ENCODE assay signal across 17 cellular contexts in genomic region chr18:8229040-8229439, GRCh38.
A peak's percentile ranks its signal among the peaks of the same experiment; 100 is the strongest.
DNase-seq lines count a peak whose midpoint lies in the region; ATAC-seq and TF ChIP-seq lines count a peak whose summit lies in the region.
"Had no signal": no experiment of that assay in that cellular context is flagged by ENCODE, and none has a peak within 500 bp of the region (broad histone marks: within the 10 kb centered on the region; RNA-seq: fewer than 3 reads in every experiment).

No MANE protein-coding gene starts in this region.

- H3K27me3 ChIP-seq in PC-3 (ENCODE audit: low read length): no peaks in the 10 kb centered on the region
- H3K27me3 ChIP-seq in prostate gland (replicated peaks; ENCODE audit: insufficient read depth): no peaks in the 10 kb centered on the region
- H3K27me3 ChIP-seq in aorta (ENCODE audit: control insufficient read depth in 1 of 2, insufficient read depth in 2 of 2, low read length in 1 of 2): no peaks in the 10 kb centered on the region
- no peaks in the 10 kb centered on the region for H3K27me3 ChIP-seq in GM23338 (ENCODE audit: insufficient read depth)
- H3K27me3 ChIP-seq in endodermal cell (ENCODE audit: control insufficient read depth, insufficient read depth, low read length, poor library complexity, severe bottlenecking): no peaks in the 10 kb centered on the region
- H3K27me3 ChIP-seq: BLaER1 treated with 17β-estradiol and CSF1 and Interleukin-3, amounts not matched to agents 10 nM and 100 nM had no signal

- H3K4me1 Mint-ChIP-seq in GM23338 (peaks cover 9% of the 10 kb centered on the region; the same call in 2 of the 3 replicates), endodermal cell (peaks cover 35% of the 10 kb centered on the region)
- H3K4me1 Mint-ChIP-seq: B cell had no signal

- DNase-seq in LNCaP clone FGC (ENCODE audit: low read depth): peak; percentile 89
- DNase-seq in PC-3: no peak
- DNase-seq in prostate gland (ENCODE audit: low spot score): peak; percentile 54
- DNase-seq in aorta: no peak
- DNase-seq in GM23338 (ENCODE audit: low spot score): no peak
- DNase-seq in endodermal cell: no peak
- DNase-seq: AML-193; Caco-2; Calu3; CD4-positive, alpha-beta T cell; CD8-positive, alpha-beta T cell; DMS79 treated with DMSO at 0.1 percent for 48 hours; GF-D8 had no signal

- H4K20me1 ChIP-seq in PC-3 (ENCODE audit: low read length) (no peaks in the 10 kb centered on the region), GM23338 (replicated peaks; ENCODE audit: insufficient read depth) (no peaks in the 10 kb centered on the region)
- H4K20me1 ChIP-seq: BLaER1 treated with 17β-estradiol and CSF1 and Interleukin-3, amounts not matched to agents 10 nM and 100 nM had no signal

- no peak overlapping the region for H3K9ac ChIP-seq in PC-3 (ENCODE audit: low read length)
- H3K9ac ChIP-seq in endodermal cell (ENCODE audit: extremely low read depth, low read length, poor library complexity, severe bottlenecking): no peak overlapping the region
- H3K9ac ChIP-seq: BLaER1 treated with 17β-estradiol and CSF1 and Interleukin-3, amounts not matched to agents 10 nM and 100 nM had no signal

- TF ChIP-seq CTCF in LNCaP clone FGC (IDR thresholded peaks at IDR 0.05; ENCODE audit: control insufficient read depth, extremely low read depth, insufficient read depth): no peak
- no peak for TF ChIP-seq CTCF in PC-3 (conservative IDR thresholded peaks at IDR 0.05; ENCODE audit: low read depth, low read length)
- no peak for TF ChIP-seq CTCF in prostate gland (IDR thresholded peaks at IDR 0.05)
- no peak for TF ChIP-seq CTCF in GM23338 (conservative IDR thresholded peaks at IDR 0.05; ENCODE audit: low read depth in 2 of 2)
- no peak for TF ChIP-seq CTCF in endodermal cell (conservative IDR thresholded peaks at IDR 0.05)

- no TSS peak for BruUV-seq in PC-3 (replicated peaks; lab: Mats Ljungman, UMichigan)

- no peak overlapping the region for H3K4me3 ChIP-seq in LNCaP clone FGC (ENCODE audit: low read depth, low read length)
- no peak overlapping the region for H3K4me3 ChIP-seq in PC-3 (ENCODE audit: low read length)
- H3K4me3 ChIP-seq in prostate gland: no peak overlapping the region
- H3K4me3 ChIP-seq in aorta (ENCODE audit: low read length in 2 of 2): no peak overlapping the region
- no peak overlapping the region for H3K4me3 ChIP-seq in GM23338
- H3K4me3 ChIP-seq in endodermal cell (ENCODE audit: low read length): no peak overlapping the region
- H3K4me3 ChIP-seq: A549; BLaER1 treated with 17β-estradiol and CSF1 and Interleukin-3, amounts not matched to agents 10 nM and 100 nM had no signal

- no peaks in the 10 kb centered on the region for H3K27me3 Mint-ChIP-seq in GM23338 (ENCODE audit: insufficient read depth, low read depth, poor library complexity)
- no peaks in the 10 kb centered on the region for H3K27me3 Mint-ChIP-seq in endodermal cell (ENCODE audit: insufficient read depth)
- H3K27me3 Mint-ChIP-seq: B cell; CD4-positive, alpha-beta T cell had no signal

- H3K9me2 ChIP-seq in PC-3 (replicated peaks; ENCODE audit: low read length) (no peaks in the 10 kb centered on the region), GM23338 (ENCODE audit: insufficient read depth) (no peaks in the 10 kb centered on the region)

- intact Hi-C loops in PC-3 (cut with micrococcal nuclease) (no loop called here), prostate gland (cut with DNase I) (no loop called here), aorta (cut with DNase I) (no loop called here)

- no peak for TF ChIP-seq POLR2A in prostate gland (IDR thresholded peaks at IDR 0.05)

- peaks cover 23% of the 10 kb centered on the region for H3K9me3 Mint-ChIP-seq in GM23338
- H3K9me3 Mint-ChIP-seq in endodermal cell: peaks cover 42% of the 10 kb centered on the region

- H3K4me1 ChIP-seq in PC-3 (ENCODE audit: insufficient read depth, low read length) (peaks cover 20% of the 10 kb centered on the region), prostate gland (replicated peaks) (no peaks in the 10 kb centered on the region), aorta (ENCODE audit: control insufficient read depth in 1 of 2, insufficient read depth in 2 of 2, low read length in 2 of 2) (no peaks in the 10 kb centered on the region), GM23338 (ENCODE audit: insufficient read depth) (peaks cover 6% of the 10 kb centered on the region; the same call in 1 of the 2 replicates), endodermal cell (ENCODE audit: control insufficient read depth, insufficient read depth, low read length) (peaks cover 4% of the 10 kb centered on the region)
- H3K4me1 ChIP-seq: A549; BLaER1 treated with 17β-estradiol and CSF1 and Interleukin-3, amounts not matched to agents 10 nM and 100 nM; Caco-2 had no signal

- WGBS in prostate gland: 51% methylated on average over 5 of the region's 5 CpGs
- 77 to 83% methylated on average over 5 of the region's 5 CpGs for WGBS in aorta, 2 donors
- WGBS in endodermal cell (ENCODE audit: insufficient coverage in 1 of 2, insufficient read length in 1 of 2), 2 experiments: 98 to 100% methylated on average over 2 to 5 of the region's 5 CpGs

- no peak overlapping the region for H3K4me3 Mint-ChIP-seq in GM23338
- no peak overlapping the region for H3K4me3 Mint-ChIP-seq in endodermal cell
- H3K4me3 Mint-ChIP-seq: B cell; CD4-positive, alpha-beta T cell; CD8-positive, alpha-beta T cell had no signal

- peak; percentile 31; the same call in 1 of the 2 replicates for ATAC-seq in PC-3
- ATAC-seq in aorta (ENCODE audit: low FRiP score): no peak
- no peak for ATAC-seq in GM23338
- ATAC-seq: A549; CD8-positive, alpha-beta T cell had no signal

- H3K27ac Mint-ChIP-seq in GM23338 (no peak overlapping the region), endodermal cell (no peak overlapping the region)
- H3K27ac Mint-ChIP-seq: B cell; CD4-positive, alpha-beta T cell; CD8-positive, alpha-beta T cell had no signal

- H3K9me3 ChIP-seq in PC-3 (ENCODE audit: low read length) (no peaks in the 10 kb centered on the region; the same call in 1 of the 2 replicates), prostate gland (no peaks in the 10 kb centered on the region), aorta (ENCODE audit: control insufficient read depth, low read length) (peaks cover 1% of the 10 kb centered on the region), endodermal cell (ENCODE audit: control insufficient read depth, low read length) (peaks cover 39% of the 10 kb centered on the region)

- H3K27ac ChIP-seq in PC-3 (ENCODE audit: low read length) (no peak overlapping the region), prostate gland (no peak overlapping the region), aorta (ENCODE audit: low read depth in 1 of 2, low read length in 2 of 2) (no peak overlapping the region), GM23338 (ENCODE audit: low read depth) (no peak overlapping the region), endodermal cell (ENCODE audit: low read depth, low read length) (no peak overlapping the region)
- H3K27ac ChIP-seq: 22Rv1; A549; BLaER1 treated with 17β-estradiol and CSF1 and Interleukin-3, amounts not matched to agents 10 nM and 100 nM had no signal

- H3K36me3 Mint-ChIP-seq in GM23338 (ENCODE audit: low read depth): peaks cover 18% of the 10 kb centered on the region; the same call in 2 of the 3 replicates
- H3K36me3 Mint-ChIP-seq in endodermal cell (ENCODE audit: low read depth): peaks cover 37% of the 10 kb centered on the region
- H3K36me3 Mint-ChIP-seq: CD8-positive, alpha-beta T cell had no signal

- POLR2A ChIA-PET in PC-3 (lab: Charles Lee; ENCODE audit: unreplicated experiment): no interaction called here

- no peaks in the 10 kb centered on the region for H3F3A ChIP-seq in PC-3 (ENCODE audit: low read length, unreplicated experiment)
- no peaks in the 10 kb centered on the region for H3F3A ChIP-seq in GM23338 (replicated peaks; ENCODE audit: low read depth)

- H3K79me2 ChIP-seq in PC-3 (ENCODE audit: low read length): no peaks in the 10 kb centered on the region
- no peaks in the 10 kb centered on the region for H3K79me2 ChIP-seq in GM23338 (replicated peaks; ENCODE audit: insufficient read depth)

- H3K4me2 ChIP-seq in PC-3 (ENCODE audit: low read length) (no peak overlapping the region), GM23338 (no peak overlapping the region)
- H3K4me2 ChIP-seq: A549; BLaER1 treated with 17β-estradiol and CSF1 and Interleukin-3, amounts not matched to agents 10 nM and 100 nM had no signal

- 0 out of 2 replicates have a peak, but pooled peaks cover 6% of the 10 kb centered on the region for H3K36me3 ChIP-seq in PC-3 (ENCODE audit: low read depth, low read length)
- H3K36me3 ChIP-seq in prostate gland: no peaks in the 10 kb centered on the region
- no peaks in the 10 kb centered on the region for H3K36me3 ChIP-seq in aorta (ENCODE audit: control insufficient read depth in 1 of 2, insufficient read depth in 2 of 2, low read length in 1 of 2)
- H3K36me3 ChIP-seq in GM23338 (ENCODE audit: insufficient read depth): 0 out of 2 replicates have a peak, but pooled peaks cover 7% of the 10 kb centered on the region
- H3K36me3 ChIP-seq in endodermal cell (ENCODE audit: control insufficient read depth, insufficient read depth, low read length): peaks cover 7% of the 10 kb centered on the region
- H3K36me3 ChIP-seq: BLaER1 treated with 17β-estradiol and CSF1 and Interleukin-3, amounts not matched to agents 10 nM and 100 nM had no signal

- CTCF ChIA-PET in PC-3 (lab: Charles Lee): no interaction called here

- H2AFZ ChIP-seq in PC-3 (ENCODE audit: low read length) (no peak overlapping the region), GM23338 (no peak overlapping the region)

TF ChIP-seq in GM23338, 12 proteins besides CTCF, POLR2A, EP300 and RAD21 (continues in another document):
- TF ChIP-seq ZNF114 (CRISPR knock-in tag; IDR thresholded peaks at IDR 0.05): no peak
- TF ChIP-seq, protein P1, sequence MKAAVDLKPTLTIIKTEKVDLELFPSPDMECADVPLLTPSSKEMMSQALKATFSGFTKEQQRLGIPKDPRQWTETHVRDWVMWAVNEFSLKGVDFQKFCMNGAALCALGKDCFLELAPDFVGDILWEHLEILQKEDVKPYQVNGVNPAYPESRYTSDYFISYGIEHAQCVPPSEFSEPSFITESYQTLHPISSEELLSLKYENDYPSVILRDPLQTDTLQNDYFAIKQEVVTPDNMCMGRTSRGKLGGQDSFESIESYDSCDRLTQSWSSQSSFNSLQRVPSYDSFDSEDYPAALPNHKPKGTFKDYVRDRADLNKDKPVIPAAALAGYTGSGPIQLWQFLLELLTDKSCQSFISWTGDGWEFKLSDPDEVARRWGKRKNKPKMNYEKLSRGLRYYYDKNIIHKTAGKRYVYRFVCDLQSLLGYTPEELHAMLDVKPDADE (IDR thresholded peaks at IDR 0.05): no peak
- no peak for TF ChIP-seq STAT1 (IDR thresholded peaks at IDR 0.05; ENCODE audit: unreplicated experiment)
- TF ChIP-seq POLR2AphosphoS5 (IDR thresholded peaks at IDR 0.05; ENCODE audit: low read depth): no peak
- TF ChIP-seq EZH2phosphoT487 (IDR thresholded peaks at IDR 0.05; ENCODE audit: unreplicated experiment): no peak
- no peak for TF ChIP-seq NANOG (IDR thresholded peaks at IDR 0.05; ENCODE audit: borderline replicate concordance)

Comparison
In these comparisons a context has a peak if more than half of its experiments do, and no peak if none do; other contexts are left out.
1. DNase-seq: peak in LNCaP clone FGC (single experiment) and prostate gland (single experiment); none in PC-3 (single experiment), aorta (0 of 2), GM23338 (single experiment) and endodermal cell (single experiment).